In the genomic region with DNA sequence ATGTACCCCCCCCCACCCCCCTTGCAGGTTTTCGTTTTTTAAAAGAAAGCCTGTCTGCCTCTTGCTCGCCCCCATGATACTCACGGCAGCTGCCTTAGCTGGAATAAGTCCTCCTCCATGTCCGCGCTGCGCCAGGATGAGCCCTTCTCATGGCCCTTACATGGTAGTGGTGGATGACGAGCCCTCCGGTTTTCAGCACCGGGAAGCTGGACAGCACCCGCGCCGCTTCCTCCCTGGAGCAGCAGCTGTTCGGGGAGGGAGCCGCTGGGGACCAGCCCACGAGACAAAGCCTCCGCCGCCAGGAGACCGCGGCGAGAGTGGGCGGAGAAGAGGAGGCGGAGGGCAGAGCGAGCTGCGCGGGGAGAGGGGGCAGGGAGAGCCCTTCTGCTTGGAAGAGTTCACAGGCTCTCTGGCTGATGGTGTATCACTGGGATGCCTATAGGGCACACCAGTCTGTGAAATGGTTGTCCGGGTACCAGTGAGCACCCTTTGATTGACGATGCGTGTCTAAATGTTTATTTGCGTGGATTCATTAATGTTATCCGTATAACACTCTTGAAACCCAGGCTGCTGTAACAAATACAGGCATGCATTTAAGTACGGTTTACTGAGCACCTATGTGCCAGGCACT, we compare ENCODE assay signal across 9 cellular contexts. TPM values are rescaled to one million over a fixed set of nuclear protein-coding genes. Genes with fewer than 3 reads are reported as not detected.
DNase-seq lines count a peak whose midpoint lies in the region; ATAC-seq and TF ChIP-seq lines count a peak whose summit lies in the region.
"Had no signal": no experiment of that assay in that cellular context is flagged by ENCODE, and none has a peak within 500 bp of the region (broad histone marks: within the 10 kb centered on the region; RNA-seq: fewer than 3 reads in every experiment).

A gene with protein sequence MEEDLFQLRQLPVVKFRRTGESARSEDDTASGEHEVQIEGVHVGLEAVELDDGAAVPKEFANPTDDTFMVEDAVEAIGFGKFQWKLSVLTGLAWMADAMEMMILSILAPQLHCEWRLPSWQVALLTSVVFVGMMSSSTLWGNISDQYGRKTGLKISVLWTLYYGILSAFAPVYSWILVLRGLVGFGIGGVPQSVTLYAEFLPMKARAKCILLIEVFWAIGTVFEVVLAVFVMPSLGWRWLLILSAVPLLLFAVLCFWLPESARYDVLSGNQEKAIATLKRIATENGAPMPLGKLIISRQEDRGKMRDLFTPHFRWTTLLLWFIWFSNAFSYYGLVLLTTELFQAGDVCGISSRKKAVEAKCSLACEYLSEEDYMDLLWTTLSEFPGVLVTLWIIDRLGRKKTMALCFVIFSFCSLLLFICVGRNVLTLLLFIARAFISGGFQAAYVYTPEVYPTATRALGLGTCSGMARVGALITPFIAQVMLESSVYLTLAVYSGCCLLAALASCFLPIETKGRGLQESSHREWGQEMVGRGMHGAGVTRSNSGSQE (minus strand): TSS at position 319 of the 631 bp plus-strand sequence. CDS start 200 bp downstream, at position 119.

- no peaks in the 10 kb centered on the region for H3K27me3 ChIP-seq in brain microvascular endothelial cell (replicated peaks)
- no peaks in the 10 kb centered on the region for H3K27me3 ChIP-seq in iPS DF 6.9 (ENCODE audit: control insufficient read depth, insufficient read depth, low read length)
- H3K27me3 ChIP-seq in sigmoid colon = no peaks in the 10 kb centered on the region

- H3K27ac ChIP-seq in brain microvascular endothelial cell (no peak within 1 kb of the TSS), iPS DF 6.9 (ENCODE audit: low read length) (no peak within 1 kb of the TSS), sigmoid colon (no peak within 1 kb of the TSS)

- peak within 1 kb of the TSS; percentile 27; the same call in 1 of the 2 replicates for H3K9ac ChIP-seq in ES-I3 (ENCODE audit: low read depth, low read length)

- intact Hi-C loops in sigmoid colon (cut with DNase I) = no loop called here

- no peak for TF ChIP-seq EP300 in sigmoid colon (IDR thresholded peaks at IDR 0.05)

- TF ChIP-seq CTCF in brain microvascular endothelial cell (IDR thresholded peaks at IDR 0.05; ENCODE audit: low read depth, low read length, missing control alignments) = no peak
- no peak for TF ChIP-seq CTCF in sigmoid colon (IDR thresholded peaks at IDR 0.05)

- H3K9me3 ChIP-seq in ES-I3 (ENCODE audit: control insufficient read depth, insufficient read depth, low read length) (no peaks in the 10 kb centered on the region), iPS DF 6.9 (ENCODE audit: control insufficient read depth, insufficient read depth, low read length) (no peaks in the 10 kb centered on the region), sigmoid colon (no peaks in the 10 kb centered on the region)

- no peak for TF ChIP-seq POLR2A in sigmoid colon (IDR thresholded peaks at IDR 0.05)

- no CpG with 5 or more reads among the region's 31 CpGs for WGBS in iPS DF 6.9 (ENCODE audit: insufficient coverage, insufficient read length)
- WGBS in sigmoid colon, 2 donors = 5 to 6% methylated on average over 31 of the region's 31 CpGs

- peak; percentile 50 for DNase-seq in NCI-H128 (lab: John Stamatoyannopoulos, UW; ENCODE audit: unreplicated experiment)
- peak; percentile 81 for DNase-seq in SW480 (ENCODE audit: low spot score)
- peak; percentile 87 for DNase-seq in brain microvascular endothelial cell
- peak; percentile 76 for DNase-seq in iPS DF 6.9 (ENCODE audit: low read depth, low spot score)
- peak; percentile 76 for DNase-seq in sigmoid colon

- no peaks in the 10 kb centered on the region for H3K4me1 ChIP-seq in ES-I3 (ENCODE audit: insufficient read depth, low read length)
- H3K4me1 ChIP-seq in iPS DF 6.9 (ENCODE audit: control insufficient read depth, insufficient read depth, low read length) = no peaks in the 10 kb centered on the region
- H3K4me1 ChIP-seq in sigmoid colon = peaks cover 0 to 4% (median 0%) of the 10 kb centered on the region in 4 donors

- in situ Hi-C loops in brain microvascular endothelial cell (cut with HindIII; ENCODE audit: low pct_ligation_motif_present, low sequenced_read_pairs) = no loop called here

- H3K4me3 ChIP-seq in brain microvascular endothelial cell (ENCODE audit: low read depth, low read length) (no peak within 1 kb of the TSS), iPS DF 6.9 (ENCODE audit: low read length) (peak within 1 kb of the TSS; percentile 18; the same call in 1 of the 2 replicates), sigmoid colon (no peak within 1 kb of the TSS)

- H3K36me3 ChIP-seq in ES-I3 (ENCODE audit: insufficient read depth, low read length) (no peaks in the 10 kb centered on the region), brain microvascular endothelial cell (replicated peaks) (no peaks in the 10 kb centered on the region), iPS DF 6.9 (ENCODE audit: control insufficient read depth, insufficient read depth, low read length) (no peaks in the 10 kb centered on the region), sigmoid colon (no peaks in the 10 kb centered on the region)

- ATAC-seq in HG02885 (IDR thresholded peaks at IDR 0.05; ENCODE audit: poor library complexity, unreplicated experiment) (no peak), GM21447 (IDR thresholded peaks at IDR 0.05; ENCODE audit: unreplicated experiment) (no peak)

RNA-seq across cellular contexts. Expression of the gene that starts here (rescaled TPM):
- 1 to 10 TPM in 1 of 4 donors, under 1 TPM in 3; 0.49 to 1.1 (median 0.75) TPM for total RNA-seq in sigmoid colon
- under 1 TPM in 1 of 3 donors, not detected in 2; 0.23 TPM for polyA plus RNA-seq in sigmoid colon
- total RNA-seq: T-helper 1 cell treated with Interleukin-12 subunit alpha and Interleukin-12 subunit beta and Interleukin-4 antibody, amounts not matched to agents 30 ng/mL and 1 ng/mL, for 36 hours had no signal
